Comparison of ENCODE assay signal across 1 cellular context in the genomic region with DNA sequence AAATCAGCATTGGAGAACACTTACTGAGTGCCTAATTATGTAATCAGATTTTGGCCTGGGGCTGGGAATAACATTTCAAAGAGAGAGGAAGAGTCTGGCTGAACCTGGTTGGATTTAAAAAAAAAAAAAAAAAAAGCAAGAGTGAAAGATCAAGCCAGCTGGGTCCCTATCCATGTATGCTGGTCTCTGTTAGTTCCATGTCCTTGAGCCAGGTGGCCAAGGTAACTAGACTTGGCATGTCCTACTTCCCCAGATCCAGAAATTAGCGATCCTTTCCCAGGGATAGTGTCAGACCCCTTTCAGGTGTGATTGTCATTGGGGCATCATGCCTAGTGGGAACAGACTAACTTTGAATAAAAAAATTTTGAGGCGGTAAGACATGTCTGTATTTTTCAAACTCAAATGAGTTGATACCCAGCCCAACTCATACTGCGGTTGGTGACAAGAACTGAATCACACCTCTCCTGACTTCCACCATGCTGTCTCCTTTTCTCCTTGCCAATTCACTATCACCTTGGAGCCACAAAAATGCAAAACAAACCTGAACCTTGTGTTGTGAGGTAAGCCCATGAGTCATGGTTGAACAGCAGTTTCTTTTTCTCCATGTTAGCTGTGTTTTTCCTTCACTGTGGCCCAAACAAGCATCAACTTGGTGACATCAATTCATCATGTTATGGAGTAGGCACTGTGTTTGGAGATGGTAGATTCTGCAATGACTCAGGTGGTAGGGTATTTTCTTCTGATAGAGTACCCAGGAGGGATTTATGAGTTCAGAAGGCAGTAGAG.
TF ChIP-seq lines count a peak whose summit lies in the region.

No MANE protein-coding gene starts in this region.

TF ChIP-seq in HepG2, 621 proteins besides CTCF, POLR2A, EP300 and RAD21 (continued from another document and continues in another):
- TF ChIP-seq, protein P1, sequence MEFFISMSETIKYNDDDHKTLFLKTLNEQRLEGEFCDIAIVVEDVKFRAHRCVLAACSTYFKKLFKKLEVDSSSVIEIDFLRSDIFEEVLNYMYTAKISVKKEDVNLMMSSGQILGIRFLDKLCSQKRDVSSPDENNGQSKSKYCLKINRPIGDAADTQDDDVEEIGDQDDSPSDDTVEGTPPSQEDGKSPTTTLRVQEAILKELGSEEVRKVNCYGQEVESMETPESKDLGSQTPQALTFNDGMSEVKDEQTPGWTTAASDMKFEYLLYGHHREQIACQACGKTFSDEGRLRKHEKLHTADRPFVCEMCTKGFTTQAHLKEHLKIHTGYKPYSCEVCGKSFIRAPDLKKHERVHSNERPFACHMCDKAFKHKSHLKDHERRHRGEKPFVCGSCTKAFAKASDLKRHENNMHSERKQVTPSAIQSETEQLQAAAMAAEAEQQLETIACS (CRISPR knock-in tag; IDR thresholded peaks at IDR 0.05): no peak
- TF ChIP-seq ZFX (CRISPR knock-in tag; IDR thresholded peaks at IDR 0.05; ENCODE audit: low read depth): no peak
- TF ChIP-seq, protein P2, sequence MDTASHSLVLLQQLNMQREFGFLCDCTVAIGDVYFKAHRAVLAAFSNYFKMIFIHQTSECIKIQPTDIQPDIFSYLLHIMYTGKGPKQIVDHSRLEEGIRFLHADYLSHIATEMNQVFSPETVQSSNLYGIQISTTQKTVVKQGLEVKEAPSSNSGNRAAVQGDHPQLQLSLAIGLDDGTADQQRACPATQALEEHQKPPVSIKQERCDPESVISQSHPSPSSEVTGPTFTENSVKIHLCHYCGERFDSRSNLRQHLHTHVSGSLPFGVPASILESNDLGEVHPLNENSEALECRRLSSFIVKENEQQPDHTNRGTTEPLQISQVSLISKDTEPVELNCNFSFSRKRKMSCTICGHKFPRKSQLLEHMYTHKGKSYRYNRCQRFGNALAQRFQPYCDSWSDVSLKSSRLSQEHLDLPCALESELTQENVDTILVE (CRISPR knock-in tag; IDR thresholded peaks at IDR 0.05): no peak
- no peak for TF ChIP-seq NFRKB (IDR thresholded peaks at IDR 0.05)
- no peak for TF ChIP-seq FOXP1 (IDR thresholded peaks at IDR 0.05)
- 0 out of 2 replicates have a peak, but pooled peaks have one; percentile 25 for TF ChIP-seq FOXP1 (CRISPR knock-in tag; IDR thresholded peaks at IDR 0.05)
- TF ChIP-seq ZNF891 (CRISPR knock-in tag; IDR thresholded peaks at IDR 0.05): no peak
- no peak for TF ChIP-seq KLF6 (CRISPR knock-in tag; IDR thresholded peaks at IDR 0.05)
- no peak for TF ChIP-seq ZNF619 (CRISPR knock-in tag; IDR thresholded peaks at IDR 0.05)
- TF ChIP-seq ZMYM3 (CRISPR knock-in tag; IDR thresholded peaks at IDR 0.05): no peak
- TF ChIP-seq, protein P3, sequence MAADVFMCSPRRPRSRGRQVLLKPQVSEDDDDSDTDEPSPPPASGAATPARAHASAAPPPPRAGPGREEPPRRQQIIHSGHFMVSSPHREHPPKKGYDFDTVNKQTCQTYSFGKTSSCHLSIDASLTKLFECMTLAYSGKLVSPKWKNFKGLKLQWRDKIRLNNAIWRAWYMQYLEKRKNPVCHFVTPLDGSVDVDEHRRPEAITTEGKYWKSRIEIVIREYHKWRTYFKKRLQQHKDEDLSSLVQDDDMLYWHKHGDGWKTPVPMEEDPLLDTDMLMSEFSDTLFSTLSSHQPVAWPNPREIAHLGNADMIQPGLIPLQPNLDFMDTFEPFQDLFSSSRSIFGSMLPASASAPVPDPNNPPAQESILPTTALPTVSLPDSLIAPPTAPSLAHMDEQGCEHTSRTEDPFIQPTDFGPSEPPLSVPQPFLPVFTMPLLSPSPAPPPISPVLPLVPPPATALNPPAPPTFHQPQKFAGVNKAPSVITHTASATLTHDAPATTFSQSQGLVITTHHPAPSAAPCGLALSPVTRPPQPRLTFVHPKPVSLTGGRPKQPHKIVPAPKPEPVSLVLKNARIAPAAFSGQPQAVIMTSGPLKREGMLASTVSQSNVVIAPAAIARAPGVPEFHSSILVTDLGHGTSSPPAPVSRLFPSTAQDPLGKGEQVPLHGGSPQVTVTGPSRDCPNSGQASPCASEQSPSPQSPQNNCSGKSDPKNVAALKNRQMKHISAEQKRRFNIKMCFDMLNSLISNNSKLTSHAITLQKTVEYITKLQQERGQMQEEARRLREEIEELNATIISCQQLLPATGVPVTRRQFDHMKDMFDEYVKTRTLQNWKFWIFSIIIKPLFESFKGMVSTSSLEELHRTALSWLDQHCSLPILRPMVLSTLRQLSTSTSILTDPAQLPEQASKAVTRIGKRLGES (CRISPR knock-in tag; IDR thresholded peaks at IDR 0.05; ENCODE audit: borderline replicate concordance): no peak
- TF ChIP-seq ZNF792 (CRISPR knock-in tag; IDR thresholded peaks at IDR 0.05): 0 out of 2 replicates have a peak, but pooled peaks have one; percentile 39
- no peak for TF ChIP-seq ZNF883 (CRISPR knock-in tag; IDR thresholded peaks at IDR 0.05; ENCODE audit: not compliant biosample characterization)
- no peak for TF ChIP-seq MAFG (CRISPR knock-in tag; IDR thresholded peaks at IDR 0.05)
- no peak for TF ChIP-seq ZNF766 (CRISPR knock-in tag; IDR thresholded peaks at IDR 0.05; ENCODE audit: borderline replicate concordance)
- TF ChIP-seq PHF21A (CRISPR knock-in tag; IDR thresholded peaks at IDR 0.05): no peak
- no peak for TF ChIP-seq CREM (IDR thresholded peaks at IDR 0.05)
- no peak for TF ChIP-seq CREM (CRISPR knock-in tag; IDR thresholded peaks at IDR 0.05)
- TF ChIP-seq JUND (CRISPR knock-in tag; IDR thresholded peaks at IDR 0.05): peak; percentile 61; the same call in 1 of the 2 replicates
- no peak for TF ChIP-seq NBN (conservative IDR thresholded peaks at IDR 0.05)
- no peak for TF ChIP-seq GPN1 (CRISPR knock-in tag; IDR thresholded peaks at IDR 0.05; ENCODE audit: borderline replicate concordance)
- no peak for TF ChIP-seq CHCHD3 (CRISPR knock-in tag; IDR thresholded peaks at IDR 0.05)
- TF ChIP-seq, protein P4, sequence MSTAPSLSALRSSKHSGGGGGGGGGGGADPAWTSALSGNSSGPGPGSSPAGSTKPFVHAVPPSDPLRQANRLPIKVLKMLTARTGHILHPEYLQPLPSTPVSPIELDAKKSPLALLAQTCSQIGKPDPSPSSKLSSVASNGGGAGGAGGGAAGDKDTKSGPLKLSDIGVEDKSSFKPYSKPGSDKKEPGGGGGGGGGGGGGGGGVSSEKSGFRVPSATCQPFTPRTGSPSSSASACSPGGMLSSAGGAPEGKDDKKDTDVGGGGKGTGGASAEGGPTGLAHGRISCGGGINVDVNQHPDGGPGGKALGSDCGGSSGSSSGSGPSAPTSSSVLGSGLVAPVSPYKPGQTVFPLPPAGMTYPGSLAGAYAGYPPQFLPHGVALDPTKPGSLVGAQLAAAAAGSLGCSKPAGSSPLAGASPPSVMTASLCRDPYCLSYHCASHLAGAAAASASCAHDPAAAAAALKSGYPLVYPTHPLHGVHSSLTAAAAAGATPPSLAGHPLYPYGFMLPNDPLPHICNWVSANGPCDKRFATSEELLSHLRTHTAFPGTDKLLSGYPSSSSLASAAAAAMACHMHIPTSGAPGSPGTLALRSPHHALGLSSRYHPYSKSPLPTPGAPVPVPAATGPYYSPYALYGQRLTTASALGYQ (CRISPR knock-in tag; IDR thresholded peaks at IDR 0.05): no peak
- TF ChIP-seq NCOA5 (CRISPR knock-in tag; IDR thresholded peaks at IDR 0.05): no peak
- TF ChIP-seq, protein P5, sequence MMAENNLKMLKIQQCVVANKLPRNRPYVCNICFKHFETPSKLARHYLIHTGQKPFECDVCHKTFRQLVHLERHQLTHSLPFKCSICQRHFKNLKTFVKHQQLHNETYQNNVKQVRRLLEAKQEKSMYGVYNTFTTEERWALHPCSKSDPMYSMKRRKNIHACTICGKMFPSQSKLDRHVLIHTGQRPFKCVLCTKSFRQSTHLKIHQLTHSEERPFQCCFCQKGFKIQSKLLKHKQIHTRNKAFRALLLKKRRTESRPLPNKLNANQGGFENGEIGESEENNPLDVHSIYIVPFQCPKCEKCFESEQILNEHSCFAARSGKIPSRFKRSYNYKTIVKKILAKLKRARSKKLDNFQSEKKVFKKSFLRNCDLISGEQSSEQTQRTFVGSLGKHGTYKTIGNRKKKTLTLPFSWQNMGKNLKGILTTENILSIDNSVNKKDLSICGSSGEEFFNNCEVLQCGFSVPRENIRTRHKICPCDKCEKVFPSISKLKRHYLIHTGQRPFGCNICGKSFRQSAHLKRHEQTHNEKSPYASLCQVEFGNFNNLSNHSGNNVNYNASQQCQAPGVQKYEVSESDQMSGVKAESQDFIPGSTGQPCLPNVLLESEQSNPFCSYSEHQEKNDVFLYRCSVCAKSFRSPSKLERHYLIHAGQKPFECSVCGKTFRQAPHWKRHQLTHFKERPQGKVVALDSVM (CRISPR knock-in tag; IDR thresholded peaks at IDR 0.05): no peak
- TF ChIP-seq ZNF552 (CRISPR knock-in tag; IDR thresholded peaks at IDR 0.05; ENCODE audit: borderline replicate concordance): no peak
- TF ChIP-seq, protein P6, sequence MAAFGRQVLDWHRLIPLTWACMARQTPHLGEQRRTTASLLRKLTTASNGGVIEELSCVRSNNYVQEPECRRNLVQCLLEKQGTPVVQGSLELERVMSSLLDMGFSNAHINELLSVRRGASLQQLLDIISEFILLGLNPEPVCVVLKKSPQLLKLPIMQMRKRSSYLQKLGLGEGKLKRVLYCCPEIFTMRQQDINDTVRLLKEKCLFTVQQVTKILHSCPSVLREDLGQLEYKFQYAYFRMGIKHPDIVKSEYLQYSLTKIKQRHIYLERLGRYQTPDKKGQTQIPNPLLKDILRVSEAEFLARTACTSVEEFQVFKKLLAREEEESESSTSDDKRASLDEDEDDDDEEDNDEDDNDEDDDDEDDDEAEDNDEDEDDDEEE (CRISPR knock-in tag; IDR thresholded peaks at IDR 0.05): no peak
- no peak for TF ChIP-seq PPARG (CRISPR knock-in tag; conservative IDR thresholded peaks at IDR 0.05)
- TF ChIP-seq CREB1 (IDR thresholded peaks at IDR 0.05): peak; percentile 54
- TF ChIP-seq CREB1 (CRISPR knock-in tag; IDR thresholded peaks at IDR 0.05): no peak
- TF ChIP-seq, protein P7, sequence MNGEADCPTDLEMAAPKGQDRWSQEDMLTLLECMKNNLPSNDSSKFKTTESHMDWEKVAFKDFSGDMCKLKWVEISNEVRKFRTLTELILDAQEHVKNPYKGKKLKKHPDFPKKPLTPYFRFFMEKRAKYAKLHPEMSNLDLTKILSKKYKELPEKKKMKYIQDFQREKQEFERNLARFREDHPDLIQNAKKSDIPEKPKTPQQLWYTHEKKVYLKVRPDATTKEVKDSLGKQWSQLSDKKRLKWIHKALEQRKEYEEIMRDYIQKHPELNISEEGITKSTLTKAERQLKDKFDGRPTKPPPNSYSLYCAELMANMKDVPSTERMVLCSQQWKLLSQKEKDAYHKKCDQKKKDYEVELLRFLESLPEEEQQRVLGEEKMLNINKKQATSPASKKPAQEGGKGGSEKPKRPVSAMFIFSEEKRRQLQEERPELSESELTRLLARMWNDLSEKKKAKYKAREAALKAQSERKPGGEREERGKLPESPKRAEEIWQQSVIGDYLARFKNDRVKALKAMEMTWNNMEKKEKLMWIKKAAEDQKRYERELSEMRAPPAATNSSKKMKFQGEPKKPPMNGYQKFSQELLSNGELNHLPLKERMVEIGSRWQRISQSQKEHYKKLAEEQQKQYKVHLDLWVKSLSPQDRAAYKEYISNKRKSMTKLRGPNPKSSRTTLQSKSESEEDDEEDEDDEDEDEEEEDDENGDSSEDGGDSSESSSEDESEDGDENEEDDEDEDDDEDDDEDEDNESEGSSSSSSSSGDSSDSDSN (CRISPR knock-in tag; IDR thresholded peaks at IDR 0.05): no peak
- TF ChIP-seq, protein P8, sequence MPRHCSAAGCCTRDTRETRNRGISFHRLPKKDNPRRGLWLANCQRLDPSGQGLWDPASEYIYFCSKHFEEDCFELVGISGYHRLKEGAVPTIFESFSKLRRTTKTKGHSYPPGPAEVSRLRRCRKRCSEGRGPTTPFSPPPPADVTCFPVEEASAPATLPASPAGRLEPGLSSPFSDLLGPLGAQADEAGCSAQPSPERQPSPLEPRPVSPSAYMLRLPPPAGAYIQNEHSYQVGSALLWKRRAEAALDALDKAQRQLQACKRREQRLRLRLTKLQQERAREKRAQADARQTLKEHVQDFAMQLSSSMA (CRISPR knock-in tag; IDR thresholded peaks at IDR 0.05): no peak
- TF ChIP-seq, protein P9, sequence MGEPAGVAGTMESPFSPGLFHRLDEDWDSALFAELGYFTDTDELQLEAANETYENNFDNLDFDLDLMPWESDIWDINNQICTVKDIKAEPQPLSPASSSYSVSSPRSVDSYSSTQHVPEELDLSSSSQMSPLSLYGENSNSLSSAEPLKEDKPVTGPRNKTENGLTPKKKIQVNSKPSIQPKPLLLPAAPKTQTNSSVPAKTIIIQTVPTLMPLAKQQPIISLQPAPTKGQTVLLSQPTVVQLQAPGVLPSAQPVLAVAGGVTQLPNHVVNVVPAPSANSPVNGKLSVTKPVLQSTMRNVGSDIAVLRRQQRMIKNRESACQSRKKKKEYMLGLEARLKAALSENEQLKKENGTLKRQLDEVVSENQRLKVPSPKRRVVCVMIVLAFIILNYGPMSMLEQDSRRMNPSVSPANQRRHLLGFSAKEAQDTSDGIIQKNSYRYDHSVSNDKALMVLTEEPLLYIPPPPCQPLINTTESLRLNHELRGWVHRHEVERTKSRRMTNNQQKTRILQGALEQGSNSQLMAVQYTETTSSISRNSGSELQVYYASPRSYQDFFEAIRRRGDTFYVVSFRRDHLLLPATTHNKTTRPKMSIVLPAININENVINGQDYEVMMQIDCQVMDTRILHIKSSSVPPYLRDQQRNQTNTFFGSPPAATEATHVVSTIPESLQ (CRISPR knock-in tag; conservative IDR thresholded peaks at IDR 0.05): no peak
- TF ChIP-seq, protein P10, sequence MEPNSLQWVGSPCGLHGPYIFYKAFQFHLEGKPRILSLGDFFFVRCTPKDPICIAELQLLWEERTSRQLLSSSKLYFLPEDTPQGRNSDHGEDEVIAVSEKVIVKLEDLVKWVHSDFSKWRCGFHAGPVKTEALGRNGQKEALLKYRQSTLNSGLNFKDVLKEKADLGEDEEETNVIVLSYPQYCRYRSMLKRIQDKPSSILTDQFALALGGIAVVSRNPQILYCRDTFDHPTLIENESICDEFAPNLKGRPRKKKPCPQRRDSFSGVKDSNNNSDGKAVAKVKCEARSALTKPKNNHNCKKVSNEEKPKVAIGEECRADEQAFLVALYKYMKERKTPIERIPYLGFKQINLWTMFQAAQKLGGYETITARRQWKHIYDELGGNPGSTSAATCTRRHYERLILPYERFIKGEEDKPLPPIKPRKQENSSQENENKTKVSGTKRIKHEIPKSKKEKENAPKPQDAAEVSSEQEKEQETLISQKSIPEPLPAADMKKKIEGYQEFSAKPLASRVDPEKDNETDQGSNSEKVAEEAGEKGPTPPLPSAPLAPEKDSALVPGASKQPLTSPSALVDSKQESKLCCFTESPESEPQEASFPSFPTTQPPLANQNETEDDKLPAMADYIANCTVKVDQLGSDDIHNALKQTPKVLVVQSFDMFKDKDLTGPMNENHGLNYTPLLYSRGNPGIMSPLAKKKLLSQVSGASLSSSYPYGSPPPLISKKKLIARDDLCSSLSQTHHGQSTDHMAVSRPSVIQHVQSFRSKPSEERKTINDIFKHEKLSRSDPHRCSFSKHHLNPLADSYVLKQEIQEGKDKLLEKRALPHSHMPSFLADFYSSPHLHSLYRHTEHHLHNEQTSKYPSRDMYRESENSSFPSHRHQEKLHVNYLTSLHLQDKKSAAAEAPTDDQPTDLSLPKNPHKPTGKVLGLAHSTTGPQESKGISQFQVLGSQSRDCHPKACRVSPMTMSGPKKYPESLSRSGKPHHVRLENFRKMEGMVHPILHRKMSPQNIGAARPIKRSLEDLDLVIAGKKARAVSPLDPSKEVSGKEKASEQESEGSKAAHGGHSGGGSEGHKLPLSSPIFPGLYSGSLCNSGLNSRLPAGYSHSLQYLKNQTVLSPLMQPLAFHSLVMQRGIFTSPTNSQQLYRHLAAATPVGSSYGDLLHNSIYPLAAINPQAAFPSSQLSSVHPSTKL (CRISPR knock-in tag; IDR thresholded peaks at IDR 0.05): peak; percentile 63
- no peak for TF ChIP-seq TP53 (CRISPR knock-in tag; conservative IDR thresholded peaks at IDR 0.05)
- no peak for TF ChIP-seq ZNF773 (CRISPR knock-in tag; IDR thresholded peaks at IDR 0.05; ENCODE audit: borderline replicate concordance)
- no peak for TF ChIP-seq ZNF607 (CRISPR knock-in tag; IDR thresholded peaks at IDR 0.05; ENCODE audit: borderline replicate concordance)
- no peak for TF ChIP-seq CCAR2 (optimal IDR thresholded peaks at IDR 0.05; ENCODE audit: low read depth, low read length)
